ENCODE assay signal across 1 cellular context in genomic region chr14:38951451-38951850, GRCh38.
TF ChIP-seq lines count a peak whose summit lies in the region.

No MANE protein-coding gene starts in this region.

TF ChIP-seq in SK-N-SH, 30 proteins besides CTCF, POLR2A, EP300 and RAD21 (continued from another document):
- TF ChIP-seq REST (IDR thresholded peaks at IDR 0.05; ENCODE audit: low read depth, low read length) (no peak), SIN3A (IDR thresholded peaks at IDR 0.05; ENCODE audit: borderline replicate concordance, low read depth, low read length) (no peak), YY1 (IDR thresholded peaks at IDR 0.05; ENCODE audit: low read depth) (no peak), TEAD4 (IDR thresholded peaks at IDR 0.05; ENCODE audit: borderline replicate concordance, insufficient read depth) (no peak), TCF12 (IDR thresholded peaks at IDR 0.05) (peak; percentile 70; the same call in 1 of the 2 replicates), MXI1 (IDR thresholded peaks at IDR 0.05; ENCODE audit: low read depth, low read length) (no peak), NRF1 (IDR thresholded peaks at IDR 0.05; ENCODE audit: low read depth, low read length) (no peak), RXRA (IDR thresholded peaks at IDR 0.05; ENCODE audit: borderline replicate concordance, low read depth) (no peak), MEF2A (IDR thresholded peaks at IDR 0.05; ENCODE audit: borderline replicate concordance, low read depth) (no peak), ZBTB33 (IDR thresholded peaks at IDR 0.05; ENCODE audit: borderline replicate concordance, low read depth) (no peak), CHD2 (IDR thresholded peaks at IDR 0.05; ENCODE audit: low read length, partially characterized antibody) (no peak)
- TF ChIP-seq, protein P1, sequence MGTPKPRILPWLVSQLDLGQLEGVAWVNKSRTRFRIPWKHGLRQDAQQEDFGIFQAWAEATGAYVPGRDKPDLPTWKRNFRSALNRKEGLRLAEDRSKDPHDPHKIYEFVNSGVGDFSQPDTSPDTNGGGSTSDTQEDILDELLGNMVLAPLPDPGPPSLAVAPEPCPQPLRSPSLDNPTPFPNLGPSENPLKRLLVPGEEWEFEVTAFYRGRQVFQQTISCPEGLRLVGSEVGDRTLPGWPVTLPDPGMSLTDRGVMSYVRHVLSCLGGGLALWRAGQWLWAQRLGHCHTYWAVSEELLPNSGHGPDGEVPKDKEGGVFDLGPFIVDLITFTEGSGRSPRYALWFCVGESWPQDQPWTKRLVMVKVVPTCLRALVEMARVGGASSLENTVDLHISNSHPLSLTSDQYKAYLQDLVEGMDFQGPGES (IDR thresholded peaks at IDR 0.05; ENCODE audit: low read depth, low read length) = no peak
- TF ChIP-seq, protein P2, sequence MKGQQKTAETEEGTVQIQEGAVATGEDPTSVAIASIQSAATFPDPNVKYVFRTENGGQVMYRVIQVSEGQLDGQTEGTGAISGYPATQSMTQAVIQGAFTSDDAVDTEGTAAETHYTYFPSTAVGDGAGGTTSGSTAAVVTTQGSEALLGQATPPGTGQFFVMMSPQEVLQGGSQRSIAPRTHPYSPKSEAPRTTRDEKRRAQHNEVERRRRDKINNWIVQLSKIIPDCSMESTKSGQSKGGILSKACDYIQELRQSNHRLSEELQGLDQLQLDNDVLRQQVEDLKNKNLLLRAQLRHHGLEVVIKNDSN (IDR thresholded peaks at IDR 0.05; ENCODE audit: borderline replicate concordance, low read depth) = no peak
TF ChIP-seq in SK-N-SH: peak in this region for 4.
